Comparison of ENCODE assay signal across 1 cellular context in genomic region chr17:18324140-18325049, GRCh38.
TF ChIP-seq lines count a peak whose summit lies in the region.

No MANE protein-coding gene starts in this region.

TF ChIP-seq in GM23338, 12 proteins besides CTCF, POLR2A, EP300 and RAD21:
- TF ChIP-seq ETS1 (IDR thresholded peaks at IDR 0.05) (no peak), ZNF114 (CRISPR knock-in tag; IDR thresholded peaks at IDR 0.05) (no peak), POLR2AphosphoS5 (IDR thresholded peaks at IDR 0.05; ENCODE audit: low read depth) (no peak), EZH2 (IDR thresholded peaks at IDR 0.05; ENCODE audit: low read depth, unreplicated experiment) (no peak), ZNF331 (CRISPR knock-in tag; IDR thresholded peaks at IDR 0.05; ENCODE audit: low read depth) (no peak), STAT1 (IDR thresholded peaks at IDR 0.05; ENCODE audit: unreplicated experiment) (no peak), NANOG (IDR thresholded peaks at IDR 0.05; ENCODE audit: borderline replicate concordance) (no peak)
- TF ChIP-seq, protein P1, sequence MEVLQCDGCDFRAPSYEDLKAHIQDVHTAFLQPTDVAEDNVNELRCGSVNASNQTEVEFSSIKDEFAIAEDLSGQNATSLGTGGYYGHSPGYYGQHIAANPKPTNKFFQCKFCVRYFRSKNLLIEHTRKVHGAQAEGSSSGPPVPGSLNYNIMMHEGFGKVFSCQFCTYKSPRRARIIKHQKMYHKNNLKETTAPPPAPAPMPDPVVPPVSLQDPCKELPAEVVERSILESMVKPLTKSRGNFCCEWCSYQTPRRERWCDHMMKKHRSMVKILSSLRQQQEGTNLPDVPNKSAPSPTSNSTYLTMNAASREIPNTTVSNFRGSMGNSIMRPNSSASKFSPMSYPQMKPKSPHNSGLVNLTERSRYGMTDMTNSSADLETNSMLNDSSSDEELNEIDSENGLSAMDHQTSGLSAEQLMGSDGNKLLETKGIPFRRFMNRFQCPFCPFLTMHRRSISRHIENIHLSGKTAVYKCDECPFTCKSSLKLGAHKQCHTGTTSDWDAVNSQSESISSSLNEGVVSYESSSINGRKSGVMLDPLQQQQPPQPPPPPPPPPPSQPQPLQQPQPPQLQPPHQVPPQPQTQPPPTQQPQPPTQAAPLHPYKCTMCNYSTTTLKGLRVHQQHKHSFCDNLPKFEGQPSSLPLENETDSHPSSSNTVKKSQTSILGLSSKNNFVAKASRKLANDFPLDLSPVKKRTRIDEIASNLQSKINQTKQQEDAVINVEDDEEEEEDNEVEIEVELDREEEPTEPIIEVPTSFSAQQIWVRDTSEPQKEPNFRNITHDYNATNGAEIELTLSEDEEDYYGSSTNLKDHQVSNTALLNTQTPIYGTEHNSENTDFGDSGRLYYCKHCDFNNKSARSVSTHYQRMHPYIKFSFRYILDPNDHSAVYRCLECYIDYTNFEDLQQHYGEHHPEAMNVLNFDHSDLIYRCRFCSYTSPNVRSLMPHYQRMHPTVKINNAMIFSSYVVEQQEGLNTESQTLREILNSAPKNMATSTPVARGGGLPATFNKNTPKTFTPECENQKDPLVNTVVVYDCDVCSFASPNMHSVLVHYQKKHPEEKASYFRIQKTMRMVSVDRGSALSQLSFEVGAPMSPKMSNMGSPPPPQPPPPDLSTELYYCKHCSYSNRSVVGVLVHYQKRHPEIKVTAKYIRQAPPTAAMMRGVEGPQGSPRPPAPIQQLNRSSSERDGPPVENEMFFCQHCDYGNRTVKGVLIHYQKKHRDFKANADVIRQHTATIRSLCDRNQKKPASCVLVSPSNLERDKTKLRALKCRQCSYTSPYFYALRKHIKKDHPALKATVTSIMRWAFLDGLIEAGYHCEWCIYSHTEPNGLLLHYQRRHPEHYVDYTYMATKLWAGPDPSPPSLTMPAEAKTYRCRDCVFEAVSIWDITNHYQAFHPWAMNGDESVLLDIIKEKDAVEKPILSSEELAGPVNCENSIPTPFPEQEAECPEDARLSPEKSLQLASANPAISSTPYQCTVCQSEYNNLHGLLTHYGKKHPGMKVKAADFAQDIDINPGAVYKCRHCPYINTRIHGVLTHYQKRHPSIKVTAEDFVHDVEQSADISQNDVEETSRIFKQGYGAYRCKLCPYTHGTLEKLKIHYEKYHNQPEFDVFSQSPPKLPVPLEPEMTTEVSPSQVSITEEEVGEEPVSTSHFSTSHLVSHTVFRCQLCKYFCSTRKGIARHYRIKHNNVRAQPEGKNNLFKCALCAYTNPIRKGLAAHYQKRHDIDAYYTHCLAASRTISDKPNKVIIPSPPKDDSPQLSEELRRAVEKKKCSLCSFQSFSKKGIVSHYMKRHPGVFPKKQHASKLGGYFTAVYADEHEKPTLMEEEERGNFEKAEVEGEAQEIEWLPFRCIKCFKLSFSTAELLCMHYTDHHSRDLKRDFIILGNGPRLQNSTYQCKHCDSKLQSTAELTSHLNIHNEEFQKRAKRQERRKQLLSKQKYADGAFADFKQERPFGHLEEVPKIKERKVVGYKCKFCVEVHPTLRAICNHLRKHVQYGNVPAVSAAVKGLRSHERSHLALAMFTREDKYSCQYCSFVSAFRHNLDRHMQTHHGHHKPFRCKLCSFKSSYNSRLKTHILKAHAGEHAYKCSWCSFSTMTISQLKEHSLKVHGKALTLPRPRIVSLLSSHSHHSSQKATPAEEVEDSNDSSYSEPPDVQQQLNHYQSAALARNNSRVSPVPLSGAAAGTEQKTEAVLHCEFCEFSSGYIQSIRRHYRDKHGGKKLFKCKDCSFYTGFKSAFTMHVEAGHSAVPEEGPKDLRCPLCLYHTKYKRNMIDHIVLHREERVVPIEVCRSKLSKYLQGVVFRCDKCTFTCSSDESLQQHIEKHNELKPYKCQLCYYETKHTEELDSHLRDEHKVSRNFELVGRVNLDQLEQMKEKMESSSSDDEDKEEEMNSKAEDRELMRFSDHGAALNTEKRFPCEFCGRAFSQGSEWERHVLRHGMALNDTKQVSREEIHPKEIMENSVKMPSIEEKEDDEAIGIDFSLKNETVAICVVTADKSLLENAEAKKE (CRISPR knock-in tag; IDR thresholded peaks at IDR 0.05): no peak
- TF ChIP-seq, protein P2, sequence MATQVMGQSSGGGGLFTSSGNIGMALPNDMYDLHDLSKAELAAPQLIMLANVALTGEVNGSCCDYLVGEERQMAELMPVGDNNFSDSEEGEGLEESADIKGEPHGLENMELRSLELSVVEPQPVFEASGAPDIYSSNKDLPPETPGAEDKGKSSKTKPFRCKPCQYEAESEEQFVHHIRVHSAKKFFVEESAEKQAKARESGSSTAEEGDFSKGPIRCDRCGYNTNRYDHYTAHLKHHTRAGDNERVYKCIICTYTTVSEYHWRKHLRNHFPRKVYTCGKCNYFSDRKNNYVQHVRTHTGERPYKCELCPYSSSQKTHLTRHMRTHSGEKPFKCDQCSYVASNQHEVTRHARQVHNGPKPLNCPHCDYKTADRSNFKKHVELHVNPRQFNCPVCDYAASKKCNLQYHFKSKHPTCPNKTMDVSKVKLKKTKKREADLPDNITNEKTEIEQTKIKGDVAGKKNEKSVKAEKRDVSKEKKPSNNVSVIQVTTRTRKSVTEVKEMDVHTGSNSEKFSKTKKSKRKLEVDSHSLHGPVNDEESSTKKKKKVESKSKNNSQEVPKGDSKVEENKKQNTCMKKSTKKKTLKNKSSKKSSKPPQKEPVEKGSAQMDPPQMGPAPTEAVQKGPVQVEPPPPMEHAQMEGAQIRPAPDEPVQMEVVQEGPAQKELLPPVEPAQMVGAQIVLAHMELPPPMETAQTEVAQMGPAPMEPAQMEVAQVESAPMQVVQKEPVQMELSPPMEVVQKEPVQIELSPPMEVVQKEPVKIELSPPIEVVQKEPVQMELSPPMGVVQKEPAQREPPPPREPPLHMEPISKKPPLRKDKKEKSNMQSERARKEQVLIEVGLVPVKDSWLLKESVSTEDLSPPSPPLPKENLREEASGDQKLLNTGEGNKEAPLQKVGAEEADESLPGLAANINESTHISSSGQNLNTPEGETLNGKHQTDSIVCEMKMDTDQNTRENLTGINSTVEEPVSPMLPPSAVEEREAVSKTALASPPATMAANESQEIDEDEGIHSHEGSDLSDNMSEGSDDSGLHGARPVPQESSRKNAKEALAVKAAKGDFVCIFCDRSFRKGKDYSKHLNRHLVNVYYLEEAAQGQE (IDR thresholded peaks at IDR 0.05; ENCODE audit: unreplicated experiment): no peak
